15 cellular contexts compared by ENCODE assay signal in genomic region chr22:50285568-50286229, GRCh38. TPM values are rescaled to one million over a fixed set of nuclear protein-coding genes. Genes with fewer than 3 reads are reported as not detected.
DNase-seq lines count a peak whose midpoint lies in the region; ATAC-seq, FAIRE-seq and TF ChIP-seq lines count a peak whose summit lies in the region.
"Had no signal": no experiment of that assay in that cellular context is flagged by ENCODE, and none has a peak within 500 bp of the region (broad histone marks: within the 10 kb centered on the region; RNA-seq: fewer than 3 reads in every experiment).

No MANE protein-coding gene starts in this region.

- H3K18ac ChIP-seq in IMR-90 (ENCODE audit: low read depth, low read length) = no peak overlapping the region
- H3K18ac ChIP-seq in H1 (ENCODE audit: extremely low read depth, low read length) = no peak overlapping the region
- no peak overlapping the region for H3K18ac ChIP-seq in neuronal stem cell (ENCODE audit: low read length)

- H2BK5ac ChIP-seq in IMR-90 (ENCODE audit: low read depth, low read length, poor library complexity, severe bottlenecking) (peak overlapping the region; percentile 45), H1 (ENCODE audit: low read depth, low read length) (peak overlapping the region; percentile 44; the same call in 1 of the 2 replicates), neuronal stem cell (ENCODE audit: low read length) (no peak overlapping the region)

- H3K9me3 ChIP-seq in IMR-90 (ENCODE audit: control insufficient read depth, insufficient read depth, low read length) (no peaks in the 10 kb centered on the region), H1 (ENCODE audit: insufficient read depth in 2 of 2, low read depth in 1 of 2, low read length in 1 of 2) (no peaks in the 10 kb centered on the region; a peak in 1 of 4 replicates), neuronal stem cell (replicated peaks in 1 of 2; ENCODE audit: control insufficient read depth in 2 of 2, insufficient read depth in 1 of 2, low read depth in 1 of 2, low read length in 2 of 2) (no peaks in the 10 kb centered on the region)
- H3K9me3 ChIP-seq: A549, BLaER1 had no signal

- no peaks in the 10 kb centered on the region for H3K23me2 ChIP-seq in H1 (ENCODE audit: low read depth, low read length)

- H4K91ac ChIP-seq in IMR-90 (ENCODE audit: insufficient read depth, low read depth, low read length) = no peak overlapping the region
- no peak overlapping the region for H4K91ac ChIP-seq in H1 (replicated peaks; ENCODE audit: insufficient read length, low read length)
- no peak overlapping the region for H4K91ac ChIP-seq in neuronal stem cell (ENCODE audit: low read depth, low read length, poor library complexity)

- peaks cover 86% of the 10 kb centered on the region for H3K36me3 ChIP-seq in IMR-90 (ENCODE audit: control insufficient read depth, insufficient read depth, low read length)
- H3K36me3 ChIP-seq in H1 (ENCODE audit: control insufficient read depth in 2 of 4, insufficient read depth in 4 of 4, low read length in 3 of 4) = peaks cover 20 to 79% (median 25%) of the 10 kb centered on the region in 4 experiments
- H3K36me3 ChIP-seq in neuronal stem cell (replicated peaks in 1 of 2; ENCODE audit: control insufficient read depth in 2 of 2, insufficient read depth in 2 of 2, low read length in 2 of 2) = peaks cover 67 to 93% of the 10 kb centered on the region in 2 donors

- dilution Hi-C loops in IMR-90 (cut with HindIII; ENCODE audit: low sequenced_read_pairs, unreplicated experiment) = no loop called here

- peaks cover 13 to 56% of the 10 kb centered on the region in 2 experiments; a peak in 3 of 4 replicates for H3K79me1 ChIP-seq in IMR-90 (ENCODE audit: low read depth in 1 of 2, low read length in 2 of 2)
- peaks cover under 1% of the 10 kb centered on the region; the same call in 1 of the 2 replicates for H3K79me1 ChIP-seq in H1 (ENCODE audit: low read depth, low read length)
- H3K79me1 ChIP-seq in neuronal stem cell (ENCODE audit: low read depth, low read length) = peaks cover 40% of the 10 kb centered on the region

- peaks cover 0 to 6% of the 10 kb centered on the region in 2 experiments; a peak in 1 of 4 replicates for H3K79me2 ChIP-seq in H1 (ENCODE audit: control insufficient read depth in 1 of 2, insufficient read depth in 2 of 2, low read length in 2 of 2)

- CTCF ChIA-PET in IMR-90 (lab: Yijun Ruan, JAX) (no interaction called here), H1 (lab: Charles Lee; ENCODE audit: partially characterized antibody) (interaction anchor here (0.7 to 2.2 kb wide), 2 partner anchors 56 to 86 kb away, joined by 3 to 5 read pairs; no protein-coding TSS in a partner anchor)

- H2BK20ac ChIP-seq in IMR-90 (ENCODE audit: low read depth, low read length) = no peak overlapping the region
- no peak overlapping the region for H2BK20ac ChIP-seq in H1 (ENCODE audit: low read length)

- H2BK120ac ChIP-seq in IMR-90 (ENCODE audit: low read depth, low read length) (no peak overlapping the region), H1 (replicated peaks; ENCODE audit: low read depth, low read length) (no peak overlapping the region), neuronal stem cell (ENCODE audit: low read depth, low read length) (no peak overlapping the region)

- TF ChIP-seq POLR2A in IMR-90 (IDR thresholded peaks at IDR 0.05; ENCODE audit: low read depth, low read length) = no peak
- TF ChIP-seq POLR2A in H1 (IDR thresholded peaks at IDR 0.05; ENCODE audit: control extremely low read depth in 1 of 2, low read depth in 2 of 2, low read length in 2 of 2) = no peak

- no peak overlapping the region for H2AK5ac ChIP-seq in IMR-90 (ENCODE audit: low read depth, low read length)
- H2AK5ac ChIP-seq in H1 (ENCODE audit: low read depth, low read length) = no peak overlapping the region
- H2AK5ac ChIP-seq in neuronal stem cell (ENCODE audit: low read depth, low read length) = no peak overlapping the region

- no peak overlapping the region for H3K4me3 ChIP-seq in IMR-90 (ENCODE audit: insufficient read depth, low read depth, low read length)
- no peak overlapping the region for H3K4me3 ChIP-seq in H1 (ENCODE audit: extremely low read depth in 1 of 4, insufficient read depth in 2 of 4, low read depth in 3 of 4, low read length in 4 of 4)
- H3K4me3 ChIP-seq in neuronal stem cell (ENCODE audit: low read length in 2 of 2) = no peak overlapping the region
- H3K4me3 ChIP-seq: A549, BLaER1, GM23338, K562 had no signal

- H2AK9ac ChIP-seq in IMR-90 (replicated peaks; ENCODE audit: low read depth, low read length, poor library complexity) = no peak overlapping the region

- H3K9ac ChIP-seq in IMR-90 (ENCODE audit: low read depth, low read length) (no peak overlapping the region), H1 (replicated peaks in 1 of 4; ENCODE audit: extremely low read depth in 1 of 4, low read depth in 3 of 4, low read length in 3 of 4) (no peak overlapping the region), neuronal stem cell (ENCODE audit: low read depth, low read length, poor library complexity) (peak overlapping the region; percentile 44)
- H3K9ac ChIP-seq: BLaER1 had no signal

- POLR2A ChIA-PET in IMR-90 (lab: Charles Lee; ENCODE audit: unreplicated experiment) = no interaction called here
- POLR2A ChIA-PET in H1 (lab: Charles Lee; ENCODE audit: partially characterized antibody) = no interaction called here

- H3K4me2 ChIP-seq in IMR-90 (ENCODE audit: low read depth, low read length) = no peak overlapping the region
- no peak overlapping the region for H3K4me2 ChIP-seq in H1 (ENCODE audit: insufficient read depth in 1 of 2, low read depth in 2 of 2, low read length in 2 of 2)
- no peak overlapping the region for H3K4me2 ChIP-seq in neuronal stem cell (ENCODE audit: insufficient read depth, low read length, poor library complexity, severe bottlenecking)
- H3K4me2 ChIP-seq: A549, BLaER1, GM23338 had no signal

- H3K23ac ChIP-seq in IMR-90 (ENCODE audit: low read depth, low read length) (no peak overlapping the region), H1 (ENCODE audit: insufficient read length) (no peak overlapping the region), neuronal stem cell (ENCODE audit: low read depth, low read length, poor library complexity) (peak overlapping the region; percentile 80)

- peaks cover 65% of the 10 kb centered on the region for H4K20me1 ChIP-seq in IMR-90 (ENCODE audit: insufficient read depth, low read length)
- H4K20me1 ChIP-seq in H1 (replicated peaks in 1 of 2; ENCODE audit: control insufficient read depth in 1 of 2, insufficient read depth in 2 of 2, low read length in 2 of 2) = peaks cover 4 to 20% of the 10 kb centered on the region in 2 experiments

- no peak overlapping the region for H4K5ac ChIP-seq in IMR-90 (ENCODE audit: low read depth, low read length)
- no peak overlapping the region for H4K5ac ChIP-seq in H1 (ENCODE audit: insufficient read length, low read depth, low read length)

- in situ Hi-C loops in IMR-90 (cut with MboI; ENCODE audit: low sequenced_read_pairs) = no loop called here

- ATAC-seq in IMR-90 (ENCODE audit: low read depth) (no peak), HG03457 (IDR thresholded peaks at IDR 0.05; ENCODE audit: unreplicated experiment) (no peak)
- ATAC-seq: A549, GM23338, K562 had no signal

- TF ChIP-seq CTCF in IMR-90 (conservative IDR thresholded peaks at IDR 0.05; ENCODE audit: low read depth, low read length) = no peak
- no peak for TF ChIP-seq CTCF in H1 (IDR thresholded peaks at IDR 0.05; ENCODE audit: control extremely low read depth in 1 of 3, insufficient read depth in 1 of 3, low read depth in 1 of 3, low read length in 3 of 3)

- no TSS peak for BruUV-seq in IMR-90 (replicated peaks; lab: Mats Ljungman, UMichigan)

- no peak for FAIRE-seq in H1 (lab: Jason Lieb, UNC)
- FAIRE-seq: A549, HTR-8/SVneo, K562 had no signal

- H3K9me1 ChIP-seq in IMR-90 (ENCODE audit: insufficient read depth, low read length) = no peaks in the 10 kb centered on the region

- H3K27ac ChIP-seq in IMR-90 (ENCODE audit: insufficient read depth, low read length) (no peak overlapping the region), H1 (ENCODE audit: low read depth, low read length) (no peak overlapping the region), neuronal stem cell (replicated peaks; ENCODE audit: low read length) (no peak overlapping the region)
- H3K27ac ChIP-seq: A549, BLaER1 had no signal

- no peak for TF ChIP-seq EP300 in H1 (IDR thresholded peaks at IDR 0.05; ENCODE audit: borderline replicate concordance in 1 of 2, low read depth in 2 of 2, low read length in 2 of 2)

- H3K4me1 ChIP-seq in IMR-90 (ENCODE audit: control insufficient read depth, insufficient read depth, low read length) = peaks cover 8% of the 10 kb centered on the region
- peaks cover 0 to 3% (median 0%) of the 10 kb centered on the region in 4 experiments; a peak in 2 of 7 replicates for H3K4me1 ChIP-seq in H1 (replicated peaks in 1 of 4; ENCODE audit: control insufficient read depth in 3 of 4, insufficient read depth in 4 of 4, low read length in 3 of 4)
- H3K4me1 ChIP-seq in neuronal stem cell (ENCODE audit: control insufficient read depth in 2 of 2, insufficient read depth in 1 of 2, low read depth in 1 of 2, low read length in 2 of 2) = peaks cover 0 to 1% of the 10 kb centered on the region in 2 donors

- intact Hi-C loops in IMR-90 (cut with micrococcal nuclease) = no loop called here

- WGBS in IMR-90 (ENCODE audit: extremely low coverage in 2 of 2, insufficient read length in 1 of 2), 2 experiments = 98% methylated on average over 16 of the region's 34 CpGs; no CpG with 5 or more reads in 1 of the 2 experiments
- 96% methylated on average over 18 of the region's 34 CpGs; no CpG with 5 or more reads in 1 of the 2 experiments for WGBS in H1 (ENCODE audit: extremely low coverage in 1 of 2, insufficient coverage in 1 of 2, insufficient read length in 1 of 2, insufficient replicate concordance in 2 of 2, low coverage in 1 of 2, low lambda C conversion rate in 2 of 2, missing lambda C conversion rate in 1 of 2), 2 experiments
- WGBS in neuronal stem cell (ENCODE audit: extremely low coverage in 2 of 2, insufficient read length in 2 of 2, insufficient replicate concordance in 1 of 2), 2 donors = no CpG with 5 or more reads among the region's 34 CpGs

- H4K8ac ChIP-seq in IMR-90 (ENCODE audit: low read depth in 2 of 2, low read length in 2 of 2) (no peak overlapping the region), H1 (ENCODE audit: extremely low read depth, insufficient read depth, low read length) (no peak overlapping the region; the same call in 1 of the 2 replicates), neuronal stem cell (ENCODE audit: low read depth, low read length) (peak overlapping the region; percentile 65)

- no peak overlapping the region for H2AFZ ChIP-seq in IMR-90 (replicated peaks; ENCODE audit: low read length, poor library complexity)
- no peak overlapping the region for H2AFZ ChIP-seq in H1 (ENCODE audit: low read length)
- no peak overlapping the region for H2AFZ ChIP-seq in neuronal stem cell (ENCODE audit: low read length)
- H2AFZ ChIP-seq: GM23338 had no signal

- H3K27me3 ChIP-seq in IMR-90 (ENCODE audit: control insufficient read depth, insufficient read depth, low read length) (no peaks in the 10 kb centered on the region), H1 (replicated peaks in 1 of 4; ENCODE audit: control insufficient read depth in 3 of 4, extremely low read depth in 1 of 4, insufficient read depth in 3 of 4, low read length in 3 of 4) (no peaks in the 10 kb centered on the region), neuronal stem cell (ENCODE audit: control insufficient read depth in 3 of 3, insufficient read depth in 3 of 3, low read depth in 1 of 3, low read length in 3 of 3) (no peaks in the 10 kb centered on the region)
- H3K27me3 ChIP-seq: BLaER1 had no signal

- TF ChIP-seq RAD21 in IMR-90 (IDR thresholded peaks at IDR 0.05; ENCODE audit: low read length) = no peak
- no peak for TF ChIP-seq RAD21 in H1 (IDR thresholded peaks at IDR 0.05 in 1 of 2, conservative IDR thresholded peaks at IDR 0.05 in 1 of 2; ENCODE audit: low read depth in 2 of 2, low read length in 2 of 2)

- H3K14ac ChIP-seq in IMR-90 (replicated peaks; ENCODE audit: low read depth, low read length) = no peak overlapping the region
- no peak overlapping the region for H3K14ac ChIP-seq in H1 (ENCODE audit: insufficient read length)
- no peak overlapping the region for H3K14ac ChIP-seq in neuronal stem cell (ENCODE audit: low read length)

- H2BK12ac ChIP-seq in H1 (ENCODE audit: low read depth, low read length) (no peak overlapping the region), neuronal stem cell (ENCODE audit: low read length) (no peak overlapping the region)

- H3K4ac ChIP-seq in IMR-90 (ENCODE audit: low read depth, low read length) = no peak overlapping the region
- H3K4ac ChIP-seq in H1 (replicated peaks; ENCODE audit: insufficient read length, low read depth, low read length) = no peak overlapping the region
- H3K4ac ChIP-seq in neuronal stem cell (ENCODE audit: low read length) = no peak overlapping the region

- H3K56ac ChIP-seq in IMR-90 (ENCODE audit: extremely low read depth, insufficient read depth, low read length) = no peak overlapping the region
- H3K56ac ChIP-seq in H1 (replicated peaks; ENCODE audit: insufficient read length, low read depth, low read length) = no peak overlapping the region

- DNase-seq in IMR-90 (no peak), H1 (ENCODE audit: low read depth in 1 of 2, low spot score in 2 of 2) (no peak), neuronal stem cell (ENCODE audit: low spot score) (no peak), inferior parietal cortex (ENCODE audit: extremely low spot score) (no peak), Ammon's horn (ENCODE audit: low spot score) (no peak), NCI-H1694 (lab: John Stamatoyannopoulos, UW) (no peak)
- DNase-seq: CD8-positive, alpha-beta memory T cell; DMS 273 treated with DMSO at 0.1 percent for 48 hours; H9 had no signal

- H2BK15ac ChIP-seq in IMR-90 (ENCODE audit: low read depth, low read length) (no peak overlapping the region), H1 (ENCODE audit: low read length) (no peak overlapping the region), neuronal stem cell (ENCODE audit: low read length) (no peak overlapping the region)

RNA-seq across cellular contexts. Expression of gene MAPK11, which starts 15.5 kb away (rescaled TPM):
- total RNA-seq in IMR-90 (2012; rRNA removed) = 7.5 and 8.1 TPM in 2 replicates
- polyA plus RNA-seq in IMR-90 (2012; rRNA removed) (14.4 and 16.6 TPM in 2 replicates), H1 (2011; rRNA removed) (0.70 and 1.5 TPM in 2 replicates)
- polyA plus RNA-seq in IMR-90 (2012; cell fraction: cytosol; rRNA removed) = 11.1 and 14.2 TPM in 2 replicates
- polyA plus RNA-seq in IMR-90 (2012; cell fraction: nucleus; rRNA removed; ENCODE audit: low replicate concordance) = 42.0 and 90.5 TPM in 2 replicates
- total RNA-seq in H1 (2021; fragmentation: NEBNext Ultra II Directional; extraction: Animal tissue kit (Norgen Biotek cat#: 25700)) = 1.5 TPM in 2 replicates
- polyA plus RNA-seq in H1 (2011; cell fraction: cytosol; rRNA removed) = 1.1 TPM
- 4.6 TPM for polyA plus RNA-seq in H1 (2011; cell fraction: nucleus; rRNA removed)
- 0.36 to 1.7 TPM (median 1.1 TPM) in 4 replicates for polyA plus RNA-seq in H1 (2012, experiment 1 of 2)
- polyA plus RNA-seq in H1 (2012, experiment 2 of 2) = 0.45 TPM
- 0.87 TPM for polyA plus RNA-seq in H1 (2013, experiment 1 of 2)
- polyA plus RNA-seq in H1 (2013, experiment 2 of 2) = 0.96 TPM
- 0.57 and 0.68 TPM in 2 replicates for polyA minus RNA-seq in H1 (2011; rRNA and poly(A)+ RNA removed)
- not detected for polyA minus RNA-seq in H1 (2011; cell fraction: cytosol; rRNA and poly(A)+ RNA removed)
- 1.00 TPM for polyA minus RNA-seq in H1 (2011; cell fraction: nucleus; rRNA and poly(A)+ RNA removed)
- 4.0 TPM for polyA plus RNA-seq in neuronal stem cell (2013, experiment 1 of 2)
- polyA plus RNA-seq in neuronal stem cell (2013, experiment 2 of 2) = 3.6 TPM

RNA-seq across cellular contexts. Expression of gene PLXNB2, which starts 21.7 kb away (rescaled TPM):
- 73.1 and 84.7 TPM in 2 replicates for total RNA-seq in IMR-90 (2012; rRNA removed)
- 202 and 220 TPM in 2 replicates for polyA plus RNA-seq in IMR-90 (2012; rRNA removed)
- polyA plus RNA-seq in IMR-90 (2012; cell fraction: cytosol; rRNA removed) = 120 and 220 TPM in 2 replicates
- 452 and 943 TPM in 2 replicates for polyA plus RNA-seq in IMR-90 (2012; cell fraction: nucleus; rRNA removed; ENCODE audit: low replicate concordance)
- total RNA-seq in H1 (2021; fragmentation: NEBNext Ultra II Directional; extraction: Animal tissue kit (Norgen Biotek cat#: 25700)) = 92.8 and 106 TPM in 2 replicates
- polyA plus RNA-seq in H1 (2011; rRNA removed) = 58.3 and 83.3 TPM in 2 replicates
- 58.5 TPM for polyA plus RNA-seq in H1 (2011; cell fraction: cytosol; rRNA removed)
- 226 TPM for polyA plus RNA-seq in H1 (2011; cell fraction: nucleus; rRNA removed)
- 63.1 to 97.9 TPM (median 90.3 TPM) in 4 replicates for polyA plus RNA-seq in H1 (2012, experiment 1 of 2)
- 97.7 TPM for polyA plus RNA-seq in H1 (2012, experiment 2 of 2)
- polyA plus RNA-seq in H1 (2013, experiment 1 of 2) = 115 TPM
- polyA plus RNA-seq in H1 (2013, experiment 2 of 2) = 92.5 TPM
- polyA minus RNA-seq in H1 (2011; rRNA and poly(A)+ RNA removed) = 71.0 and 71.3 TPM in 2 replicates
- polyA minus RNA-seq in H1 (2011; cell fraction: cytosol; rRNA and poly(A)+ RNA removed) = 70.6 TPM
- 62.9 TPM for polyA minus RNA-seq in H1 (2011; cell fraction: nucleus; rRNA and poly(A)+ RNA removed)
- polyA plus RNA-seq in neuronal stem cell (2013, experiment 1 of 2) = 71.0 TPM
- 69.8 TPM for polyA plus RNA-seq in neuronal stem cell (2013, experiment 2 of 2)

RNA-seq across cellular contexts. Expression of gene MAPK12, which starts 24.2 kb away (rescaled TPM):
- 35.6 and 41.0 TPM in 2 replicates for total RNA-seq in IMR-90 (2012; rRNA removed)
- polyA plus RNA-seq in IMR-90 (2012; rRNA removed) (56.3 and 59.9 TPM in 2 replicates), H1 (2011; rRNA removed) (17.3 and 25.9 TPM in 2 replicates)
- 42.8 and 49.5 TPM in 2 replicates for polyA plus RNA-seq in IMR-90 (2012; cell fraction: cytosol; rRNA removed)
- 269 and 452 TPM in 2 replicates for polyA plus RNA-seq in IMR-90 (2012; cell fraction: nucleus; rRNA removed; ENCODE audit: low replicate concordance)
- 15.6 and 20.3 TPM in 2 replicates for total RNA-seq in H1 (2021; fragmentation: NEBNext Ultra II Directional; extraction: Animal tissue kit (Norgen Biotek cat#: 25700))
- polyA plus RNA-seq in H1 (2011; cell fraction: cytosol; rRNA removed) = 24.5 TPM
- polyA plus RNA-seq in H1 (2011; cell fraction: nucleus; rRNA removed) = 83.3 TPM
- 13.2 to 20.0 TPM (median 18.2 TPM) in 4 replicates for polyA plus RNA-seq in H1 (2012, experiment 1 of 2)
- 15.2 TPM for polyA plus RNA-seq in H1 (2012, experiment 2 of 2)
- 14.5 TPM for polyA plus RNA-seq in H1 (2013, experiment 1 of 2)
- 11.9 TPM for polyA plus RNA-seq in H1 (2013, experiment 2 of 2)
- polyA minus RNA-seq in H1 (2011; rRNA and poly(A)+ RNA removed) = 8.8 and 9.6 TPM in 2 replicates
- 11.2 TPM for polyA minus RNA-seq in H1 (2011; cell fraction: cytosol; rRNA and poly(A)+ RNA removed)
- polyA minus RNA-seq in H1 (2011; cell fraction: nucleus; rRNA and poly(A)+ RNA removed) = 19.5 TPM
- polyA plus RNA-seq in neuronal stem cell (2013, experiment 1 of 2) = 28.8 TPM
- polyA plus RNA-seq in neuronal stem cell (2013, experiment 2 of 2) = 28.1 TPM

RNA-seq across cellular contexts. Expression of gene HDAC10, which starts 34.6 kb away (rescaled TPM):
- 3.6 and 3.9 TPM in 2 replicates for total RNA-seq in IMR-90 (2012; rRNA removed)
- polyA plus RNA-seq in IMR-90 (2012; rRNA removed) (35.2 and 35.7 TPM in 2 replicates), H1 (2011; rRNA removed) (11.2 and 18.8 TPM in 2 replicates)
- 18.7 and 22.6 TPM in 2 replicates for polyA plus RNA-seq in IMR-90 (2012; cell fraction: cytosol; rRNA removed)
- 264 and 926 TPM in 2 replicates for polyA plus RNA-seq in IMR-90 (2012; cell fraction: nucleus; rRNA removed; ENCODE audit: low replicate concordance)
- total RNA-seq in H1 (2021; fragmentation: NEBNext Ultra II Directional; extraction: Animal tissue kit (Norgen Biotek cat#: 25700)) = 21.2 and 26.4 TPM in 2 replicates
- 11.2 TPM for polyA plus RNA-seq in H1 (2011; cell fraction: cytosol; rRNA removed)
- 131 TPM for polyA plus RNA-seq in H1 (2011; cell fraction: nucleus; rRNA removed)
- 13.3 to 28.3 TPM (median 25.5 TPM) in 4 replicates for polyA plus RNA-seq in H1 (2012, experiment 1 of 2)
- polyA plus RNA-seq in H1 (2012, experiment 2 of 2) = 14.3 TPM
- polyA plus RNA-seq in H1 (2013, experiment 1 of 2) = 11.9 TPM
- polyA plus RNA-seq in H1 (2013, experiment 2 of 2) = 11.8 TPM
- polyA minus RNA-seq in H1 (2011; rRNA and poly(A)+ RNA removed) = 6.1 and 7.2 TPM in 2 replicates
- 11.4 TPM for polyA minus RNA-seq in H1 (2011; cell fraction: cytosol; rRNA and poly(A)+ RNA removed)
- 34.8 TPM for polyA minus RNA-seq in H1 (2011; cell fraction: nucleus; rRNA and poly(A)+ RNA removed)
- 20.1 TPM for polyA plus RNA-seq in neuronal stem cell (2013, experiment 1 of 2)
- 18.8 TPM for polyA plus RNA-seq in neuronal stem cell (2013, experiment 2 of 2)

RNA-seq across cellular contexts. Expression of gene TUBGCP6, which starts 40.9 kb away (rescaled TPM):
- 10.0 and 10.8 TPM in 2 replicates for total RNA-seq in IMR-90 (2012; rRNA removed)
- polyA plus RNA-seq in IMR-90 (2012; rRNA removed) (28.6 and 30.9 TPM in 2 replicates), H1 (2011; rRNA removed) (24.2 and 33.6 TPM in 2 replicates)
- polyA plus RNA-seq in IMR-90 (2012; cell fraction: cytosol; rRNA removed) = 7.5 and 13.6 TPM in 2 replicates
- polyA plus RNA-seq in IMR-90 (2012; cell fraction: nucleus; rRNA removed; ENCODE audit: low replicate concordance) = 185 and 466 TPM in 2 replicates
- total RNA-seq in H1 (2021; fragmentation: NEBNext Ultra II Directional; extraction: Animal tissue kit (Norgen Biotek cat#: 25700)) = 23.5 and 24.7 TPM in 2 replicates
- 23.5 TPM for polyA plus RNA-seq in H1 (2011; cell fraction: cytosol; rRNA removed)
- 176 TPM for polyA plus RNA-seq in H1 (2011; cell fraction: nucleus; rRNA removed)
- 18.5 to 28.4 TPM (median 26.1 TPM) in 4 replicates for polyA plus RNA-seq in H1 (2012, experiment 1 of 2)
- 17.2 TPM for polyA plus RNA-seq in H1 (2012, experiment 2 of 2)
- polyA plus RNA-seq in H1 (2013, experiment 1 of 2) = 14.6 TPM
- 13.0 TPM for polyA plus RNA-seq in H1 (2013, experiment 2 of 2)
- polyA minus RNA-seq in H1 (2011; rRNA and poly(A)+ RNA removed) = 14.8 and 14.9 TPM in 2 replicates
- 13.8 TPM for polyA minus RNA-seq in H1 (2011; cell fraction: cytosol; rRNA and poly(A)+ RNA removed)
- polyA minus RNA-seq in H1 (2011; cell fraction: nucleus; rRNA and poly(A)+ RNA removed) = 34.9 TPM
- polyA plus RNA-seq in neuronal stem cell (2013, experiment 1 of 2) = 12.1 TPM
- polyA plus RNA-seq in neuronal stem cell (2013, experiment 2 of 2) = 12.1 TPM
